ENCODE assay signal across 26 cellular contexts in the genomic region with DNA sequence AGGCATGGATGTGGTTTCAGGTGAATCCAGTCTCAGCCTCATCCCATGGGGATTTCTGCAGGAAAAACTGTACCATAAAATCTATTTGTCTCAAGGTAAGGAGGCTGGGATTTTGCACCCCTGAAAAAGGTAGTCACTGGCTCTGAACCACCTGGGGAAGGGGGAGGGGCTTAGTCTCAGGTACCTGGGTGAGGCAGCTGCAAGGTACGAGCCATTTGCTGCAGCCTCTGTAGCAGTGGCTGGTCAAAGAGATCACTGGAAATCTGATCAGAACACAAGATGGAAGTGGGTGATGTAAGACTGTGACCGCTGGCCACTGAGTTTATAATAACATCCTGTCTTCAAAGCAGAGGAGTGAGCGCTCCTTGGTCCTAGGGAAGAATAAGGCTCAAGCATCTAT.
"Had no signal": no experiment of that assay in that cellular context is flagged by ENCODE, and none has a peak within 500 bp of the region (broad histone marks: within the 10 kb centered on the region; RNA-seq: fewer than 3 reads in every experiment).

No MANE protein-coding gene starts in this region.

- H3K9me3 ChIP-seq: ascending aorta, body of pancreas had no signal

- H3K9me3 Mint-ChIP-seq: activated CD4-positive, alpha-beta memory T cell treated with anti-CD3 and anti-CD28 coated beads for 36 hours; activated CD4-positive, alpha-beta T cell treated with anti-CD3 and anti-CD28 coated beads, Interleukin-2, amount 10 ng/mL, durations not matched to agents 7 days and 5 days; central memory CD8-positive, alpha-beta T cell had no signal

- H3K36me3 ChIP-seq: ascending aorta had no signal

- H3K27me3 ChIP-seq: ascending aorta, body of pancreas had no signal

- H3K4me1 ChIP-seq: ascending aorta, body of pancreas had no signal

- H3K27ac Mint-ChIP-seq: activated CD4-positive, alpha-beta memory T cell treated with anti-CD3 and anti-CD28 coated beads for 36 hours; activated CD4-positive, alpha-beta T cell treated with anti-CD3 and anti-CD28 coated beads, Interleukin-2, amount 10 ng/mL, durations not matched to agents 7 days and 5 days; activated naive CD8-positive, alpha-beta T cell treated with anti-CD3 and anti-CD28 coated beads, Interleukin-2, amount 50 U/mL, for 24 hours; T-cell had no signal

- H3K4me3 ChIP-seq: ascending aorta, body of pancreas, SK-N-MC had no signal

- ATAC-seq: activated naive CD4-positive, alpha-beta T cell treated with anti-CD3 and anti-CD28 coated beads, Interleukin-2, amount 50 U/mL, for 72 hours; activated naive CD8-positive, alpha-beta T cell treated with anti-CD3 and anti-CD28 coated beads, Interleukin-2, amount 50 U/mL, for 24 hours; activated T-cell treated with anti-CD3 and anti-CD28 coated beads, Interleukin-2, amount 50 U/mL, for 4 hours; body of pancreas; Right ventricle myocardium inferior; T-cell had no signal

- H3K27me3 Mint-ChIP-seq: activated CD4-positive, alpha-beta memory T cell treated with anti-CD3 and anti-CD28 coated beads for 36 hours; activated CD4-positive, alpha-beta T cell treated with anti-CD3 and anti-CD28 coated beads, Interleukin-2, amount 10 ng/mL, durations not matched to agents 7 days and 5 days; central memory CD8-positive, alpha-beta T cell had no signal

- DNase-seq: activated CD4-positive, alpha-beta memory T cell treated with anti-CD3 and anti-CD28 coated beads for 36 hours; activated CD4-positive, alpha-beta T cell treated with anti-CD3 and anti-CD28 coated beads, Interleukin-2, amount 10 ng/mL, durations not matched to agents 7 days and 5 days; activated CD4-positive, CD25-positive, alpha-beta regulatory T cell; activated CD8-positive, alpha-beta memory T cell treated with anti-CD3 and anti-CD28 coated beads for 24 hours; activated effector memory CD4-positive, alpha-beta T cell treated with anti-CD3 and anti-CD28 coated beads, Interleukin-2, amount 50 U/mL, for 16 hours; activated naive CD4-positive, alpha-beta T cell treated with Interleukin-2 at 50 U/mL for 16 hours; activated naive CD8-positive, alpha-beta T cell treated with anti-CD3 and anti-CD28 coated beads, Interleukin-2, amount 50 U/mL, for 24 hours; activated T-cell treated with anti-CD3 and anti-CD28 coated beads, Interleukin-2, amount 50 U/mL, for 4 hours; amniotic stem cell; body of pancreas; KG1; NCI-H1092; NCI-H1930; NCI-H2171; NCI-H2227 treated with DMSO at 0.1 percent for 48 hours; NCI-H446 treated with DMSO at 0.1 percent for 48 hours; NCI-H69; RPMI8226; T-cell; T-helper 2 cell; T1000 had no signal

- H3K4me3 Mint-ChIP-seq: activated CD4-positive, alpha-beta memory T cell treated with anti-CD3 and anti-CD28 coated beads for 36 hours; activated CD4-positive, alpha-beta T cell treated with anti-CD3 and anti-CD28 coated beads, Interleukin-2, amount 10 ng/mL, durations not matched to agents 7 days and 5 days; activated naive CD8-positive, alpha-beta T cell treated with anti-CD3 and anti-CD28 coated beads, Interleukin-2, amount 50 U/mL, for 24 hours; activated T-cell treated with anti-CD3 and anti-CD28 coated beads, Interleukin-2, amount 50 U/mL, for 4 hours; central memory CD8-positive, alpha-beta T cell; T-cell had no signal

- H3K36me3 Mint-ChIP-seq: activated CD4-positive, alpha-beta memory T cell treated with anti-CD3 and anti-CD28 coated beads for 36 hours; activated naive CD4-positive, alpha-beta T cell treated with anti-CD3 and anti-CD28 coated beads, Interleukin-2, amount 50 U/mL, for 72 hours; T-cell had no signal

- H3K27ac ChIP-seq: ascending aorta, body of pancreas, SK-N-MC had no signal

- H3K4me1 Mint-ChIP-seq: activated CD4-positive, alpha-beta T cell treated with anti-CD3 and anti-CD28 coated beads, Interleukin-2, amount 10 ng/mL, durations not matched to agents 7 days and 5 days; activated naive CD8-positive, alpha-beta T cell treated with anti-CD3 and anti-CD28 coated beads, Interleukin-2, amount 50 U/mL, for 24 hours; central memory CD8-positive, alpha-beta T cell; T-cell had no signal
